Comparison of ENCODE assay signal across 8 cellular contexts in the genomic region with DNA sequence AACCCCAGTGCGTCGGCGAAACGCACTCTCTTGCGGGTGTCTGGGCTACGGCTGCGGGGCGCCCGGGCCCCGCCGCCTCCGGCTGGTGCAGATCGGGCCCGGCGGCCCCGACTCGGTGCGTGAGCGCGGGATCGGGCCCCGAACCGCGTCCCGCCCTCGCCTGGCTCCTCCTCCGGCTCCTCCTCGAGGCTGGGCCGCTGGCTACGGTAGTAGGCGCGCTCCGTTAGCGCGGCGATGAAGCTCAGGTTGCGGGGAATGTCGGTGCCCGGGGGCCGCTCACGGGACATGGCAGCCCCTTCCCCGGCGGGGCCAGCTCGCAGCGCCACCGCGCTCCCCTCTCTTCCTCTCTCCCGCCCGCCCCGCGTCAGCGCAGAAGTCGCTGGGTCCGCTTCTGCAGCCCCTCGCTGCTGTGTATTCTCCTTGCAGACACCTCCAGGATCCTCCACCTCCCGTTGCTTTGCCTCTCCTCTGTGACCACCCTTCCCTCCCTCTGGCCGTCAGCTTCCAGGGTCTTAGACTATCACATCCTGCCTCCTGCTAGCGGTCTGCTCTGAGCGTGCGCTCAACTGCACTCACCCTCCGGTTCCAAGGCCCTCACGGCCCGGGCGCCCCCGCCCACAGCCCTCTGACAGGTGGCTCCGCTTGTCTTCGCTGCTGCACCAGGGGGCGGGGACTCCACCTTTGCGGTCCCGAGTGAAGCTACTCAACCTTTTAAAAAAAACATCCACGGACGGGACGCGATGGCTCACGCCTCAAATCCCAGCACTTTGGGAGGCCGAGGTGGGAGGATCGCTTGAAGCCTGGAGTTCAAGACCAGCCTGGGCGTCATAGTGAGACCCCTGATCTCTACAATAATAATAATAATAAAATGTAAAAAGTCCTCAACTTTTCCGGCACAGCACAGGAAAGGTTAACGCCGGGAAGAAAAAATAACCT. TPM values are rescaled to one million over a fixed set of nuclear protein-coding genes. Genes with fewer than 3 reads are reported as not detected.
DNase-seq lines count a peak whose midpoint lies in the region; ATAC-seq and TF ChIP-seq lines count a peak whose summit lies in the region.

A gene with protein sequence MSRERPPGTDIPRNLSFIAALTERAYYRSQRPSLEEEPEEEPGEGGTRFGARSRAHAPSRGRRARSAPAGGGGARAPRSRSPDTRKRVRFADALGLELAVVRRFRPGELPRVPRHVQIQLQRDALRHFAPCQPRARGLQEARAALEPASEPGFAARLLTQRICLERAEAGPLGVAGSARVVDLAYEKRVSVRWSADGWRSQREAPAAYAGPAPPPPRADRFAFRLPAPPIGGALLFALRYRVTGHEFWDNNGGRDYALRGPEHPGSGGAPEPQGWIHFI (minus strand): TSS at position 570 of the 936 bp plus-strand sequence. CDS start 283 bp downstream, at position 287.

- H3K4me3 ChIP-seq in Caco-2 (ENCODE audit: low read depth, low read length), result peak within 1 kb of the TSS; percentile 66
- H3K4me3 ChIP-seq in fibroblast of pulmonary artery (replicated peaks; ENCODE audit: low read depth, low read length), result peak within 1 kb of the TSS; percentile 67

- POLR2A ChIA-PET in Caco-2 (lab: Charles Lee), result interaction anchor here (3.9 kb wide), 1 partner anchor 19 kb away, joined by 39 read pairs; a partner anchor contains a TSS

- H3K36me3 Mint-ChIP-seq in Caco-2 (ENCODE audit: insufficient read depth, unreplicated experiment) (peaks cover 22% of the 10 kb centered on the region), IgD-negative memory B cell (no peaks in the 10 kb centered on the region), nephron progenitor cell (ENCODE audit: low read depth) (peaks cover 8% of the 10 kb centered on the region)
- H3K36me3 Mint-ChIP-seq in activated T-cell treated with anti-CD3 and anti-CD28 coated beads, Interleukin-2, amount 50 U/mL, for 72 hours (ENCODE audit: insufficient read depth in 2 of 2), result peaks cover 1% of the 10 kb centered on the region in 2 donors

- intact Hi-C loops in Caco-2 (cut with micrococcal nuclease; ENCODE audit: unreplicated experiment), result loop anchor here (5.0 kb wide), 1 partner anchor 180 kb away; no protein-coding TSS in a partner anchor

- BruUV-seq in Caco-2 (replicated peaks; lab: Mats Ljungman, UMichigan), result no TSS peak

- H3K4me1 Mint-ChIP-seq in Caco-2 (ENCODE audit: low read depth, unreplicated experiment) (peaks cover 11% of the 10 kb centered on the region), IgD-negative memory B cell (peaks cover 16 to 24% (median 23%) of the 10 kb centered on the region in 3 donors), nephron progenitor cell (peaks cover 55% of the 10 kb centered on the region)
- H3K4me1 Mint-ChIP-seq in activated T-cell treated with anti-CD3 and anti-CD28 coated beads, Interleukin-2, amount 50 U/mL, for 72 hours (ENCODE audit: low read depth), result peaks cover 31% of the 10 kb centered on the region
- H3K4me1 Mint-ChIP-seq in stimulated activated naive CD8-positive, alpha-beta T cell treated with anti-CD3 and anti-CD28 coated beads, Interleukin-15, amount 100 ng/mL, for 72 hours, result peaks cover 49% of the 10 kb centered on the region

- H3K4me3 Mint-ChIP-seq in Caco-2 (ENCODE audit: unreplicated experiment) (peak within 1 kb of the TSS; percentile 100), IgD-negative memory B cell (peak within 1 kb of the TSS; percentile 92 to 99 (median 99)), nephron progenitor cell (peak within 1 kb of the TSS; percentile 93)
- H3K4me3 Mint-ChIP-seq in activated T-cell treated with anti-CD3 and anti-CD28 coated beads, Interleukin-2, amount 50 U/mL, for 72 hours, result peak within 1 kb of the TSS; percentile 91 to 100
- H3K4me3 Mint-ChIP-seq in stimulated activated naive CD8-positive, alpha-beta T cell treated with anti-CD3 and anti-CD28 coated beads, Interleukin-15, amount 100 ng/mL, for 72 hours, result peak within 1 kb of the TSS; percentile 97 to 98

- H3K27ac Mint-ChIP-seq in Caco-2 (ENCODE audit: unreplicated experiment) (peak within 1 kb of the TSS; percentile 90), IgD-negative memory B cell (peak within 1 kb of the TSS; percentile 97 to 99 (median 98)), nephron progenitor cell (peak within 1 kb of the TSS; percentile 97)
- H3K27ac Mint-ChIP-seq in activated T-cell treated with anti-CD3 and anti-CD28 coated beads, Interleukin-2, amount 50 U/mL, for 72 hours, result peak within 1 kb of the TSS; percentile 93
- H3K27ac Mint-ChIP-seq in stimulated activated naive CD8-positive, alpha-beta T cell treated with anti-CD3 and anti-CD28 coated beads, Interleukin-15, amount 100 ng/mL, for 72 hours, result peak within 1 kb of the TSS; percentile 99

- no peak for TF ChIP-seq CTCF in Caco-2 (IDR thresholded peaks at IDR 0.05; ENCODE audit: insufficient read depth in 1 of 2, low read depth in 1 of 2, low read length in 1 of 2, severe bottlenecking in 1 of 2, unreplicated experiment in 1 of 2)
- TF ChIP-seq CTCF in fibroblast of pulmonary artery (IDR thresholded peaks at IDR 0.05; ENCODE audit: low read length, missing control alignments), result no peak
- TF ChIP-seq CTCF in nephron progenitor cell (IDR thresholded peaks at IDR 0.05), result no peak

- CTCF ChIA-PET in Caco-2 (lab: Charles Lee), result interaction anchor here (0.6 to 2.4 kb wide), 5 partner anchors 16 to 85 kb away, joined by 4 to 19 read pairs (median 9); a partner anchor contains a TSS

- no peaks in the 10 kb centered on the region for H3K27me3 ChIP-seq in Caco-2 (replicated peaks; ENCODE audit: control insufficient read depth, insufficient read depth, low read length)

- no peaks in the 10 kb centered on the region for H3K36me3 ChIP-seq in Caco-2 (ENCODE audit: control insufficient read depth, insufficient read depth, low read length)

- peaks cover 26% of the 10 kb centered on the region; the same call in 1 of the 2 replicates for H3K4me1 ChIP-seq in Caco-2

- H3K9me3 ChIP-seq in Caco-2, result no peaks in the 10 kb centered on the region

- DNase-seq in Caco-2 (peak; percentile 78 to 79), fibroblast of pulmonary artery (ENCODE audit: low read depth) (peak; percentile 47), nephron progenitor cell (peak; percentile 78)
- peak; percentile 90 to 93 for DNase-seq in activated T-cell treated with anti-CD3 and anti-CD28 coated beads, Interleukin-2, amount 50 U/mL, for 72 hours
- peak; percentile 84 to 91 for DNase-seq in stimulated activated naive CD8-positive, alpha-beta T cell treated with anti-CD3 and anti-CD28 coated beads, Interleukin-15, amount 100 ng/mL, for 72 hours

- ATAC-seq in GM21423 (IDR thresholded peaks at IDR 0.05; ENCODE audit: unreplicated experiment), result peak; percentile 29
- peak; percentile 48 for ATAC-seq in activated T-cell treated with anti-CD3 and anti-CD28 coated beads, Interleukin-2, amount 50 U/mL, for 72 hours (replicated peaks in 1 of 2)
- ATAC-seq in stimulated activated naive CD8-positive, alpha-beta T cell treated with anti-CD3 and anti-CD28 coated beads, Interleukin-15, amount 100 ng/mL, for 72 hours, result peak; percentile 57

- H3K27me3 Mint-ChIP-seq in Caco-2 (ENCODE audit: insufficient read depth, unreplicated experiment) (no peaks in the 10 kb centered on the region), IgD-negative memory B cell (no peaks in the 10 kb centered on the region), nephron progenitor cell (ENCODE audit: low read depth, poor library complexity) (no peaks in the 10 kb centered on the region)
- peaks cover 26% of the 10 kb centered on the region for H3K27me3 Mint-ChIP-seq in activated T-cell treated with anti-CD3 and anti-CD28 coated beads, Interleukin-2, amount 50 U/mL, for 72 hours (ENCODE audit: low read depth)
- H3K27me3 Mint-ChIP-seq in stimulated activated naive CD8-positive, alpha-beta T cell treated with anti-CD3 and anti-CD28 coated beads, Interleukin-15, amount 100 ng/mL, for 72 hours, result peaks cover 21% of the 10 kb centered on the region

- H3K9me3 Mint-ChIP-seq in Caco-2 (ENCODE audit: unreplicated experiment), result no peaks in the 10 kb centered on the region
- no peaks in the 10 kb centered on the region for H3K9me3 Mint-ChIP-seq in IgD-negative memory B cell
- no peaks in the 10 kb centered on the region for H3K9me3 Mint-ChIP-seq in activated T-cell treated with anti-CD3 and anti-CD28 coated beads, Interleukin-2, amount 50 U/mL, for 72 hours
- no peaks in the 10 kb centered on the region for H3K9me3 Mint-ChIP-seq in nephron progenitor cell
- no peaks in the 10 kb centered on the region for H3K9me3 Mint-ChIP-seq in stimulated activated naive CD8-positive, alpha-beta T cell treated with anti-CD3 and anti-CD28 coated beads, Interleukin-15, amount 100 ng/mL, for 72 hours

TF ChIP-seq in PFSK-1, 5 proteins besides CTCF, POLR2A, EP300 and RAD21 (continues in another document):
- TF ChIP-seq SIN3A (IDR thresholded peaks at IDR 0.05; ENCODE audit: borderline replicate concordance, insufficient read depth, low read length) (no peak), TAF1 (IDR thresholded peaks at IDR 0.05; ENCODE audit: borderline replicate concordance, insufficient read depth, low read length) (peak; percentile 57; the same call in 1 of the 2 replicates), POLR2AphosphoS5 (IDR thresholded peaks at IDR 0.05; ENCODE audit: low read depth, low read length) (peak; percentile 56), FOXP2 (optimal IDR thresholded peaks at IDR 0.05; ENCODE audit: borderline replicate concordance, extremely low read depth, extremely low read length, insufficient read depth) (no peak)

RNA-seq across cellular contexts. Expression of the gene that starts here (rescaled TPM):
- total RNA-seq in Caco-2 (2022), result 5.9 and 8.6 TPM in 2 replicates
- polyA plus RNA-seq in IgD-negative memory B cell, result 2.3 TPM
- polyA plus RNA-seq in PFSK-1 (2012; ENCODE audit: insufficient read length, low read depth), result 1.8 TPM
- 10 to 100 TPM; 30.2 to 37.4 TPM for total RNA-seq in activated T-cell treated with anti-CD3 and anti-CD28 coated beads, Interleukin-2, amount 50 U/mL, for 72 hours

Comparison
In these comparisons a context has a peak if more than half of its experiments do, and no peak if none do; other contexts are left out.
1. Peak in every context shown above with its lines: DNase-seq, ATAC-seq and H3K4me3 ChIP-seq.